In the genomic region with DNA sequence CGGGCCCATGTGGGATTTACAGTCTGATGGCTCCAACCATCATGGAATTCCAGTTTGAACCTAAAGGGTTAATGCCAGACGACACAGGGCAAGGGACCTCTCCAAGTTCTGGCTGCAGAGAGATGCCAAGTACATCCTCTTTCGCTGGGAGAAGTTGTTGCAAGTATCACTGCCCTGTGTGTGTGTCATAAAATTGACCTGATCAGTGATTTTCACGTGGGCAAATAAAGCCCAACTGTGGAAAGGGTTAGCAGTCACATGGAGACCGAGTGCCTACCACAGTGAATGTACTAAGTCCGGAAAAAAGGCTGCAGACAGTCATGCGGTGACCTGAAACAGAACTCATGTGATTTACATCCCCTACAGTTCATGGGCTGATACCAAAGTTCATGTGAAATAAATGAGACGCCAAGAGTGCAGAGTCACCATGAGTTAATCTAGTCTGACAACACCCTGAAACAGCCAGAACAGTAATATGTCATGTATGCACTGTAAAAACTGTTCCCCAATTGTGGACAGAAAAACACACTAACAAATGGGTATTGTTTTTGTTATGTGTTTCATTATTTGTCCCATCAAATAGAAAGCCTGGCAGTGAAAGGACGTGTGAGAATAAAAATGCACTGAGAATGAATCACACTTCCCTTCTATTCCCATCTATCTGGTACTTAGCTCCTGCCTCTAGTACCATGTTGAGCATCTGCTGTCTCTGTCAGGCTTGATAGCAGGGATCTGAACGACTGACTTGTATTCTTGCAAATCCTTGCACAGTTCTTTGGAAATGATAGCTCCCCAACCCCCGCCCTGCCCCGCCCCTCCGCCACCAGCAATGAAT, we compare ENCODE assay signal across 11 cellular contexts.
DNase-seq lines count a peak whose midpoint lies in the region; TF ChIP-seq lines count a peak whose summit lies in the region.
"Had no signal": no experiment of that assay in that cellular context is flagged by ENCODE, and none has a peak within 500 bp of the region (broad histone marks: within the 10 kb centered on the region; RNA-seq: fewer than 3 reads in every experiment).

No MANE protein-coding gene starts in this region.

- in situ Hi-C loops in GM13976 (cut with MboI; ENCODE audit: low sequenced_read_pairs, unreplicated experiment) = no loop called here

- no peak overlapping the region for H3K4me3 ChIP-seq in ACC112 (ENCODE audit: low read depth, low read length)
- H3K4me3 ChIP-seq in mucosa of rectum (ENCODE audit: low read length in 2 of 2) = no peak overlapping the region
- H3K4me3 ChIP-seq: breast epithelium, SK-N-MC had no signal

- no peaks in the 10 kb centered on the region for H3K27me3 ChIP-seq in ACC112 (ENCODE audit: insufficient read depth, low read length)
- H3K27me3 ChIP-seq in mucosa of rectum (ENCODE audit: control insufficient read depth in 2 of 2, insufficient read depth in 2 of 2, low read length in 2 of 2) = no peaks in the 10 kb centered on the region
- H3K27me3 ChIP-seq: breast epithelium had no signal

- TF ChIP-seq POLR2A in erythroblast (IDR thresholded peaks at IDR 0.05; ENCODE audit: low read length) = no peak

- H3K9me3 ChIP-seq in mucosa of rectum (ENCODE audit: control insufficient read depth in 2 of 2, low read length in 2 of 2) = no peaks in the 10 kb centered on the region
- H3K9me3 ChIP-seq: breast epithelium had no signal

- H3K27ac ChIP-seq in ACC112 (ENCODE audit: low read depth, low read length) = peak overlapping the region; percentile 95
- peak overlapping the region; percentile 80 to 88 for H3K27ac ChIP-seq in mucosa of rectum (ENCODE audit: low read depth in 2 of 2, low read length in 2 of 2)
- H3K27ac ChIP-seq: C4-2B, SK-N-MC had no signal

- peaks cover 19% of the 10 kb centered on the region for H3K36me3 ChIP-seq in ACC112 (ENCODE audit: insufficient read depth, low read length)
- H3K36me3 ChIP-seq in mucosa of rectum (ENCODE audit: control insufficient read depth in 2 of 2, insufficient read depth in 2 of 2, low read length in 2 of 2) = peaks cover 0 to 2% of the 10 kb centered on the region in 2 donors
- H3K36me3 ChIP-seq: breast epithelium had no signal

- no peak overlapping the region for H3K9ac ChIP-seq in mucosa of rectum (ENCODE audit: low read depth in 1 of 2, low read length in 2 of 2)

- no peak for TF ChIP-seq CTCF in GM13976 (IDR thresholded peaks at IDR 0.05; ENCODE audit: borderline replicate concordance, control extremely low read depth, extremely low read depth, insufficient read depth, missing control alignments)

- H2AFZ ChIP-seq in ACC112 (ENCODE audit: low read length, unreplicated experiment) = no peak overlapping the region

- H3K79me2 ChIP-seq in ACC112 (ENCODE audit: control insufficient read depth, insufficient read depth, low read length, unreplicated experiment) = no peaks in the 10 kb centered on the region

- H3K4me1 ChIP-seq in ACC112 (ENCODE audit: control insufficient read depth, insufficient read depth, low read length, unreplicated experiment) = peaks cover 44% of the 10 kb centered on the region
- peaks cover 18 to 24% of the 10 kb centered on the region in 2 donors for H3K4me1 ChIP-seq in mucosa of rectum (ENCODE audit: control insufficient read depth in 2 of 2, insufficient read depth in 2 of 2, low read length in 2 of 2)

- peak; percentile 97 for DNase-seq in LHCN-M2 (ENCODE audit: low read depth)
- DNase-seq in erythroblast (lab: John Stamatoyannopoulos, UW) = peak; percentile 75 to 83
- no peak for DNase-seq in Kasumi-1 (lab: John Stamatoyannopoulos, UW)
- DNase-seq in GM13976 (ENCODE audit: low spot score) = no peak
- DNase-seq in NCI-H2171 treated with DMSO at 0.1 percent for 48 hours (lab: John Stamatoyannopoulos, UW) = no peak
- DNase-seq in NCI-H2081 (lab: John Stamatoyannopoulos, UW) = no peak

Comparison
In these comparisons a context has a peak if more than half of its experiments do, and no peak if none do; other contexts are left out.
1. DNase-seq: peak in LHCN-M2 (single experiment) and erythroblast (2 of 2); none in Kasumi-1 (0 of 2), GM13976 (single experiment), NCI-H2171 treated with DMSO at 0.1 percent for 48 hours (single experiment) and NCI-H2081 (0 of 2).